ENCODE assay signal across 1 cellular context in the genomic region with DNA sequence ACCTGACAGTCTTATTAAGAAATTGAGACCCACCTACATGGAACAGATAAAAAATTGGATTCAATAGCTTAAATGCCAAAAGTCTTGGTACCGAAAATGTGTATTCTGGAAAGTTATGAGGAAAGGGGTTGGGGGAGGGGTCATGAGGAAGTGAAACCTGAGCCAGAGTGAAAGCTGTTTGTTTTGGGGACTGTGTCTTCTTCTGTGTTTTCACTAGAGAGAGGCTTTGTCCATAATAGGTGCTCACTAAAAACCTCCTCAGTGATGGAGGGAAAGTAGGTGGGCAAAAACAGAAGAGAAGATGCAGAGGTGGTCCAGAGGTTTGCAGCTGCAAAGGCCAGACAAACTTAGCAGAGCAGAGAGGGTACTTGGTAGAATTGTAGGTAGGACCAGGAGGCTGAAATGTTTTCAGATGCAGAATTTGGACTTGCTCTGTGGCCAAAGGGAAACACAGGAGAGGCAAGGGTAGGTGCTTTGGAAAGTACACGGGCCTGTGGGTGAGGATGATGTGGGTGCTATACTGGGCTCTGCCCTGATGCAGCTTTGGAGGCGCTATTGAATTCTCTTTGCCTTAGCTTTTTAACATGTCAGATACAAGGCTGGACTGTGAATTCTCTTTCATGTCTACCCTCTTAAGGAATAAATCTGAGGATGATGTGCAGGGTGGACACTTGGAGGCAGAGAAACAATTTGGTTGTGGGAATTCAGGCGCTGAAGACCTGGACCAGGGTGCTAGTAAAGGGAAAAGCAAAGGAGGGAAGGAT.
TF ChIP-seq lines count a peak whose summit lies in the region.

No MANE protein-coding gene starts in this region.

TF ChIP-seq in liver, 16 proteins besides CTCF, POLR2A, EP300 and RAD21:
- TF ChIP-seq, protein P1, sequence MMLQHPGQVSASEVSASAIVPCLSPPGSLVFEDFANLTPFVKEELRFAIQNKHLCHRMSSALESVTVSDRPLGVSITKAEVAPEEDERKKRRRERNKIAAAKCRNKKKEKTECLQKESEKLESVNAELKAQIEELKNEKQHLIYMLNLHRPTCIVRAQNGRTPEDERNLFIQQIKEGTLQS (IDR thresholded peaks at IDR 0.05): no peak
- TF ChIP-seq, protein P2, sequence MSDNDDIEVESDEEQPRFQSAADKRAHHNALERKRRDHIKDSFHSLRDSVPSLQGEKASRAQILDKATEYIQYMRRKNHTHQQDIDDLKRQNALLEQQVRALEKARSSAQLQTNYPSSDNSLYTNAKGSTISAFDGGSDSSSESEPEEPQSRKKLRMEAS (IDR thresholded peaks at IDR 0.05): no peak
- TF ChIP-seq RXRA (IDR thresholded peaks at IDR 0.05): no peak
- no peak for TF ChIP-seq GABPA (IDR thresholded peaks at IDR 0.05 in 1 of 2, conservative IDR thresholded peaks at IDR 0.05 in 1 of 2)
- no peak for TF ChIP-seq TAF1 (conservative IDR thresholded peaks at IDR 0.05)
- TF ChIP-seq EGR1 (IDR thresholded peaks at IDR 0.05; ENCODE audit: low read depth in 2 of 2): no peak
- no peak for TF ChIP-seq JUND (IDR thresholded peaks at IDR 0.05)
- no peak for TF ChIP-seq NR2F2 (IDR thresholded peaks at IDR 0.05)
- no peak for TF ChIP-seq YY1 (IDR thresholded peaks at IDR 0.05)
- TF ChIP-seq, protein P3, sequence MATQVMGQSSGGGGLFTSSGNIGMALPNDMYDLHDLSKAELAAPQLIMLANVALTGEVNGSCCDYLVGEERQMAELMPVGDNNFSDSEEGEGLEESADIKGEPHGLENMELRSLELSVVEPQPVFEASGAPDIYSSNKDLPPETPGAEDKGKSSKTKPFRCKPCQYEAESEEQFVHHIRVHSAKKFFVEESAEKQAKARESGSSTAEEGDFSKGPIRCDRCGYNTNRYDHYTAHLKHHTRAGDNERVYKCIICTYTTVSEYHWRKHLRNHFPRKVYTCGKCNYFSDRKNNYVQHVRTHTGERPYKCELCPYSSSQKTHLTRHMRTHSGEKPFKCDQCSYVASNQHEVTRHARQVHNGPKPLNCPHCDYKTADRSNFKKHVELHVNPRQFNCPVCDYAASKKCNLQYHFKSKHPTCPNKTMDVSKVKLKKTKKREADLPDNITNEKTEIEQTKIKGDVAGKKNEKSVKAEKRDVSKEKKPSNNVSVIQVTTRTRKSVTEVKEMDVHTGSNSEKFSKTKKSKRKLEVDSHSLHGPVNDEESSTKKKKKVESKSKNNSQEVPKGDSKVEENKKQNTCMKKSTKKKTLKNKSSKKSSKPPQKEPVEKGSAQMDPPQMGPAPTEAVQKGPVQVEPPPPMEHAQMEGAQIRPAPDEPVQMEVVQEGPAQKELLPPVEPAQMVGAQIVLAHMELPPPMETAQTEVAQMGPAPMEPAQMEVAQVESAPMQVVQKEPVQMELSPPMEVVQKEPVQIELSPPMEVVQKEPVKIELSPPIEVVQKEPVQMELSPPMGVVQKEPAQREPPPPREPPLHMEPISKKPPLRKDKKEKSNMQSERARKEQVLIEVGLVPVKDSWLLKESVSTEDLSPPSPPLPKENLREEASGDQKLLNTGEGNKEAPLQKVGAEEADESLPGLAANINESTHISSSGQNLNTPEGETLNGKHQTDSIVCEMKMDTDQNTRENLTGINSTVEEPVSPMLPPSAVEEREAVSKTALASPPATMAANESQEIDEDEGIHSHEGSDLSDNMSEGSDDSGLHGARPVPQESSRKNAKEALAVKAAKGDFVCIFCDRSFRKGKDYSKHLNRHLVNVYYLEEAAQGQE (IDR thresholded peaks at IDR 0.05): no peak
- TF ChIP-seq, protein P4, sequence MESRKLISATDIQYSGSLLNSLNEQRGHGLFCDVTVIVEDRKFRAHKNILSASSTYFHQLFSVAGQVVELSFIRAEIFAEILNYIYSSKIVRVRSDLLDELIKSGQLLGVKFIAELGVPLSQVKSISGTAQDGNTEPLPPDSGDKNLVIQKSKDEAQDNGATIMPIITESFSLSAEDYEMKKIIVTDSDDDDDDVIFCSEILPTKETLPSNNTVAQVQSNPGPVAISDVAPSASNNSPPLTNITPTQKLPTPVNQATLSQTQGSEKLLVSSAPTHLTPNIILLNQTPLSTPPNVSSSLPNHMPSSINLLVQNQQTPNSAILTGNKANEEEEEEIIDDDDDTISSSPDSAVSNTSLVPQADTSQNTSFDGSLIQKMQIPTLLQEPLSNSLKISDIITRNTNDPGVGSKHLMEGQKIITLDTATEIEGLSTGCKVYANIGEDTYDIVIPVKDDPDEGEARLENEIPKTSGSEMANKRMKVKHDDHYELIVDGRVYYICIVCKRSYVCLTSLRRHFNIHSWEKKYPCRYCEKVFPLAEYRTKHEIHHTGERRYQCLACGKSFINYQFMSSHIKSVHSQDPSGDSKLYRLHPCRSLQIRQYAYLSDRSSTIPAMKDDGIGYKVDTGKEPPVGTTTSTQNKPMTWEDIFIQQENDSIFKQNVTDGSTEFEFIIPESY (IDR thresholded peaks at IDR 0.05): no peak
- TF ChIP-seq HNF4G (IDR thresholded peaks at IDR 0.05): no peak
